Comparison of ENCODE assay signal across 8 cellular contexts in genomic region chr12:112900298-112901145, GRCh38. TPM values are rescaled to one million over a fixed set of nuclear protein-coding genes. Genes with fewer than 3 reads are reported as not detected.
DNase-seq lines count a peak whose midpoint lies in the region; ATAC-seq and TF ChIP-seq lines count a peak whose summit lies in the region.

No MANE protein-coding gene starts in this region.

- TF ChIP-seq CTCF in HFF-Myc (IDR thresholded peaks at IDR 0.05; ENCODE audit: low read depth, low read length, missing control alignments) (peak; percentile 74), glutamatergic neuron (IDR thresholded peaks at IDR 0.05; ENCODE audit: partially characterized antibody, unreplicated experiment) (peak; percentile 77)

- H3K9me3 Mint-ChIP-seq in activated T-helper 17 cell treated with anti-CD3 and anti-CD28 coated beads, Interleukin-2, amount 50 U/mL, for 72 hours = no peaks in the 10 kb centered on the region
- H3K9me3 Mint-ChIP-seq in glutamatergic neuron (ENCODE audit: unreplicated experiment) = no peaks in the 10 kb centered on the region

- peak; percentile 80 for ATAC-seq in activated T-helper 17 cell treated with anti-CD3 and anti-CD28 coated beads, Interleukin-2, amount 50 U/mL, for 72 hours (replicated peaks)

- peak; percentile 61 for DNase-seq in D341Med (ENCODE audit: low spot score)
- peak; percentile 15 for DNase-seq in HFF-Myc (ENCODE audit: extremely low read depth, low read depth)
- peak; percentile 10 for DNase-seq in NCI-H82 treated with DMSO at 0.1 percent for 48 hours (lab: John Stamatoyannopoulos, UW; ENCODE audit: unreplicated experiment)
- DNase-seq in glutamatergic neuron = peak; percentile 33
- peak; percentile 54 for DNase-seq in stimulated activated CD4-positive, alpha-beta T cell treated with anti-CD3 and anti-CD28 coated beads, Interleukin-15, amount 100 ng/mL, for 24 hours
- DNase-seq in putamen (ENCODE audit: low spot score) = no peak
- no peak for DNase-seq in amniotic stem cell (lab: John Stamatoyannopoulos, UW)

- H3K4me1 Mint-ChIP-seq in activated T-helper 17 cell treated with anti-CD3 and anti-CD28 coated beads, Interleukin-2, amount 50 U/mL, for 72 hours = peaks cover 16% of the 10 kb centered on the region
- peaks cover 1% of the 10 kb centered on the region for H3K4me1 Mint-ChIP-seq in glutamatergic neuron (ENCODE audit: low read depth, unreplicated experiment)

- no peak overlapping the region for H3K4me3 ChIP-seq in HFF-Myc (replicated peaks; ENCODE audit: low read depth, low read length)

- no peak overlapping the region for H3K4me3 Mint-ChIP-seq in activated T-helper 17 cell treated with anti-CD3 and anti-CD28 coated beads, Interleukin-2, amount 50 U/mL, for 72 hours
- no peak overlapping the region for H3K4me3 Mint-ChIP-seq in glutamatergic neuron (ENCODE audit: unreplicated experiment)

- no peak overlapping the region for H3K27ac Mint-ChIP-seq in activated T-helper 17 cell treated with anti-CD3 and anti-CD28 coated beads, Interleukin-2, amount 50 U/mL, for 72 hours
- no peak overlapping the region for H3K27ac Mint-ChIP-seq in glutamatergic neuron (ENCODE audit: unreplicated experiment)

- peaks cover 14% of the 10 kb centered on the region for H3K27me3 Mint-ChIP-seq in activated T-helper 17 cell treated with anti-CD3 and anti-CD28 coated beads, Interleukin-2, amount 50 U/mL, for 72 hours
- H3K27me3 Mint-ChIP-seq in glutamatergic neuron (ENCODE audit: unreplicated experiment) = no peaks in the 10 kb centered on the region

- no peaks in the 10 kb centered on the region for H3K36me3 Mint-ChIP-seq in activated T-helper 17 cell treated with anti-CD3 and anti-CD28 coated beads, Interleukin-2, amount 50 U/mL, for 72 hours (ENCODE audit: low read depth)
- H3K36me3 Mint-ChIP-seq in glutamatergic neuron (ENCODE audit: unreplicated experiment) = no peaks in the 10 kb centered on the region

RNA-seq across cellular contexts. Expression of gene OAS1, which starts 6.2 kb away (rescaled TPM):
- total RNA-seq in activated T-helper 17 cell treated with anti-CD3 and anti-CD28 coated beads, Interleukin-2, amount 50 U/mL, for 72 hours = 10 to 100 TPM; 15.6 to 20.9 TPM
- total RNA-seq in glutamatergic neuron (ENCODE audit: unreplicated experiment) = not detected

RNA-seq across cellular contexts. Expression of gene OAS3, which starts 37.8 kb away (rescaled TPM):
- 10 to 100 TPM; 17.4 to 41.7 TPM for total RNA-seq in activated T-helper 17 cell treated with anti-CD3 and anti-CD28 coated beads, Interleukin-2, amount 50 U/mL, for 72 hours
- not detected for total RNA-seq in glutamatergic neuron (ENCODE audit: unreplicated experiment)

Comparison
In these comparisons a context has a peak if more than half of its experiments do, and no peak if none do; other contexts are left out.
1. DNase-seq: peak in D341Med (single experiment), HFF-Myc (single experiment), NCI-H82 treated with DMSO at 0.1 percent for 48 hours (single experiment), glutamatergic neuron (single experiment) and stimulated activated CD4-positive, alpha-beta T cell treated with anti-CD3 and anti-CD28 coated beads, Interleukin-15, amount 100 ng/mL, for 24 hours (single experiment); none in putamen (single experiment) and amniotic stem cell (single experiment).
2. RNA of gene OAS1, which starts 6.2 kb away (total RNA-seq): 15.6 to 20.9 TPM in activated T-helper 17 cell treated with anti-CD3 and anti-CD28 coated beads, Interleukin-2, amount 50 U/mL, for 72 hours; not detected in glutamatergic neuron (single experiment); every median in the first group is over 10 times any median in the second.
3. RNA of gene OAS3, which starts 37.8 kb away (total RNA-seq): 17.4 to 41.7 TPM in activated T-helper 17 cell treated with anti-CD3 and anti-CD28 coated beads, Interleukin-2, amount 50 U/mL, for 72 hours; not detected in glutamatergic neuron (single experiment); every median in the first group is over 10 times any median in the second.